In genomic region chr19:48872182-48872883, GRCh38 we compare ENCODE assay signal across 1 cellular context.
A peak's percentile ranks its signal among the peaks of the same experiment; 100 is the strongest.
TF ChIP-seq lines count a peak whose summit lies in the region.

TSS of gene PPP1R15A (plus strand) at chr19:48872421. CDS start at chr19:48873234, 813 bp downstream.

TF ChIP-seq in K562, 482 proteins besides CTCF, POLR2A, EP300 and RAD21 (continued from another document):
- TF ChIP-seq ZNF583 (CRISPR knock-in tag; IDR thresholded peaks at IDR 0.05) (0 out of 2 replicates have a peak, but pooled peaks have one; percentile 43), TEAD4 (IDR thresholded peaks at IDR 0.05; ENCODE audit: low read length) (peak; percentile 76), TEAD4 (CRISPR knock-in tag; IDR thresholded peaks at IDR 0.05; ENCODE audit: borderline replicate concordance) (no peak), MEIS2 (IDR thresholded peaks at IDR 0.05; ENCODE audit: partially characterized antibody) (peak; percentile 94), ELF1 (tag; IDR thresholded peaks at IDR 0.05) (no peak), NR1H2 (CRISPR knock-in tag; IDR thresholded peaks at IDR 0.05) (peak; percentile 83), POLR2AphosphoS2 (IDR thresholded peaks at IDR 0.05; ENCODE audit: low read length) (peak; percentile 97), FIP1L1 (IDR thresholded peaks at IDR 0.05; ENCODE audit: low read depth, low read length, poor library complexity, severe bottlenecking) (peak; percentile 78), CBX8 (IDR thresholded peaks at IDR 0.05; ENCODE audit: borderline replicate concordance, extremely low read depth, low read depth, low read length, poor library complexity, severe bottlenecking) (no peak), NFRKB (IDR thresholded peaks at IDR 0.05; ENCODE audit: low read depth) (peak; percentile 92; the same call in 1 of the 2 replicates), MTA3 (IDR thresholded peaks at IDR 0.05; ENCODE audit: borderline replicate concordance) (peak; percentile 100), MAZ (CRISPR knock-in tag; conservative IDR thresholded peaks at IDR 0.05 in 1 of 2, IDR thresholded peaks at IDR 0.05 in 1 of 2) (peak; percentile 76 to 81; a peak in 3 of 4 replicates), ETV6 (IDR thresholded peaks at IDR 0.05; ENCODE audit: borderline replicate concordance in 1 of 2, low read depth in 2 of 2, low read length in 1 of 2) (no peak), ETV6 (CRISPR knock-in tag; IDR thresholded peaks at IDR 0.05; ENCODE audit: borderline replicate concordance) (peak; percentile 66; the same call in 1 of the 2 replicates), E4F1 (CRISPR knock-in tag; IDR thresholded peaks at IDR 0.05; ENCODE audit: borderline replicate concordance) (no peak), THRAP3 (IDR thresholded peaks at IDR 0.05; ENCODE audit: borderline replicate concordance) (peak; percentile 67; the same call in 1 of the 2 replicates), ZNF639 (CRISPR knock-in tag; conservative IDR thresholded peaks at IDR 0.05 in 1 of 2, IDR thresholded peaks at IDR 0.05 in 1 of 2) (peak in 1 of 2 experiments; percentile 58; a peak in 1 of 4 replicates), RNF2 (IDR thresholded peaks at IDR 0.05) (peak; percentile 80; the same call in 1 of the 2 replicates), TAF7 (tag; IDR thresholded peaks at IDR 0.05) (peak; percentile 77; the same call in 1 of the 2 replicates), NR2C2 (CRISPR knock-in tag; IDR thresholded peaks at IDR 0.05) (peak; percentile 54; the same call in 1 of the 2 replicates), NR2C2 (tag; IDR thresholded peaks at IDR 0.05) (peak; percentile 39), ZNF551 (CRISPR knock-in tag; IDR thresholded peaks at IDR 0.05) (no peak), JUN (IDR thresholded peaks at IDR 0.05; ENCODE audit: borderline replicate concordance, low read depth, low read length) (peak; percentile 56; the same call in 1 of the 2 replicates), JUN (CRISPR knock-in tag; IDR thresholded peaks at IDR 0.05; ENCODE audit: borderline replicate concordance) (peak; percentile 74), TSHZ1 (CRISPR knock-in tag; IDR thresholded peaks at IDR 0.05) (no peak), BRD4 (IDR thresholded peaks at IDR 0.05) (peak; percentile 92), TAF1 (IDR thresholded peaks at IDR 0.05; ENCODE audit: control insufficient read depth, extremely low read depth, insufficient read depth, low read length, severe bottlenecking) (peak; percentile 94), HNRNPLL (IDR thresholded peaks at IDR 0.05; ENCODE audit: low read depth, low read length, poor library complexity, severe bottlenecking) (peak; percentile 80), KLF16 (IDR thresholded peaks at IDR 0.05) (no peak), E2F8 (IDR thresholded peaks at IDR 0.05; ENCODE audit: low read depth, partially characterized antibody) (peak; percentile 17), L3MBTL2 (IDR thresholded peaks at IDR 0.05) (no peak), NCOR1 (IDR thresholded peaks at IDR 0.05) (peak; percentile 78), KDM4B (IDR thresholded peaks at IDR 0.05; ENCODE audit: borderline replicate concordance in 2 of 2, low read depth in 1 of 2) (no peak; a peak in 1 of 4 replicates), NFE2L1 (tag; IDR thresholded peaks at IDR 0.05; ENCODE audit: borderline replicate concordance, low read depth) (peak; percentile 25; the same call in 1 of the 2 replicates), POLR2G (IDR thresholded peaks at IDR 0.05; ENCODE audit: low read depth, low read length) (peak; percentile 100), SMAD1 (IDR thresholded peaks at IDR 0.05; ENCODE audit: low read depth, low read length, partially characterized antibody) (peak; percentile 99)
TF ChIP-seq in K562: peak in this region for 202.
